ENCODE assay signal across 1 cellular context in genomic region chr1:155091071-155092051, GRCh38.
TF ChIP-seq lines count a peak whose summit lies in the region.

No MANE protein-coding gene starts in this region.

TF ChIP-seq in K562, 482 proteins besides CTCF, POLR2A, EP300 and RAD21 (continued from another document and continues in another):
- TF ChIP-seq HMGN3 (IDR thresholded peaks at IDR 0.05; ENCODE audit: borderline replicate concordance, extremely low read depth, insufficient read length, low read depth, low read length), result peak; percentile 33
- no peak for TF ChIP-seq ZNF282 (CRISPR knock-in tag; IDR thresholded peaks at IDR 0.05)
- TF ChIP-seq DPF2 (IDR thresholded peaks at IDR 0.05), result no peak
- TF ChIP-seq CCAR2 (IDR thresholded peaks at IDR 0.05; ENCODE audit: low read depth, low read length), result no peak
- no peak for TF ChIP-seq ZNF699 (CRISPR knock-in tag; IDR thresholded peaks at IDR 0.05; ENCODE audit: insufficient replicate concordance)
- TF ChIP-seq ZNF398 (CRISPR knock-in tag; IDR thresholded peaks at IDR 0.05), result no peak
- TF ChIP-seq TFAP4 (CRISPR knock-in tag; IDR thresholded peaks at IDR 0.05; ENCODE audit: borderline replicate concordance), result peak; percentile 67; the same call in 1 of the 2 replicates
- no peak for TF ChIP-seq PRDM10 (IDR thresholded peaks at IDR 0.05; ENCODE audit: partially characterized antibody)
- no peak for TF ChIP-seq EHMT2 (IDR thresholded peaks at IDR 0.05)
- no peak for TF ChIP-seq ESRRB (CRISPR knock-in tag; IDR thresholded peaks at IDR 0.05; ENCODE audit: borderline replicate concordance)
- peak; percentile 54; the same call in 1 of the 2 replicates for TF ChIP-seq KAT7 (CRISPR knock-in tag; IDR thresholded peaks at IDR 0.05; ENCODE audit: borderline replicate concordance)
- no peak for TF ChIP-seq PML (IDR thresholded peaks at IDR 0.05; ENCODE audit: low read length)
- peak; percentile 88 for TF ChIP-seq ZNF764 (CRISPR knock-in tag; IDR thresholded peaks at IDR 0.05; ENCODE audit: low read depth)
- TF ChIP-seq TEAD1 (CRISPR knock-in tag; IDR thresholded peaks at IDR 0.05), result peak in 1 of 2 experiments; percentile 61; a peak in 1 of 4 replicates
- TF ChIP-seq ESRRA (IDR thresholded peaks at IDR 0.05; ENCODE audit: borderline replicate concordance, low read depth), result peak; percentile 65; the same call in 1 of the 2 replicates
- TF ChIP-seq BHLHE40 (IDR thresholded peaks at IDR 0.05; ENCODE audit: low read length), result 0 out of 2 replicates have a peak, but pooled peaks have one; percentile 12
- TF ChIP-seq HNRNPLL (IDR thresholded peaks at IDR 0.05; ENCODE audit: low read depth, low read length, poor library complexity, severe bottlenecking), result peak; percentile 15
- TF ChIP-seq ZNF830 (CRISPR knock-in tag; IDR thresholded peaks at IDR 0.05), result no peak
- no peak for TF ChIP-seq THRA (IDR thresholded peaks at IDR 0.05)
- TF ChIP-seq CREB3L1 (IDR thresholded peaks at IDR 0.05; ENCODE audit: borderline replicate concordance, low read depth), result peak; percentile 68; the same call in 1 of the 2 replicates
- no peak for TF ChIP-seq GATAD2A (IDR thresholded peaks at IDR 0.05)
- no peak for TF ChIP-seq MITF (IDR thresholded peaks at IDR 0.05)
- TF ChIP-seq TOE1 (IDR thresholded peaks at IDR 0.05; ENCODE audit: borderline replicate concordance), result no peak
- TF ChIP-seq TOE1 (CRISPR knock-in tag; IDR thresholded peaks at IDR 0.05; ENCODE audit: borderline replicate concordance, low read depth), result no peak
- no peak for TF ChIP-seq PTTG1 (tag; IDR thresholded peaks at IDR 0.05; ENCODE audit: low read depth)
- TF ChIP-seq EP400 (IDR thresholded peaks at IDR 0.05), result peak; percentile 70
- TF ChIP-seq ZNF232 (CRISPR knock-in tag; IDR thresholded peaks at IDR 0.05), result no peak
- peak; percentile 57; the same call in 1 of the 2 replicates for TF ChIP-seq NKRF (IDR thresholded peaks at IDR 0.05; ENCODE audit: borderline replicate concordance)
- peak; percentile 90 to 92 for TF ChIP-seq MNT (conservative IDR thresholded peaks at IDR 0.05)
- TF ChIP-seq TSHZ1 (CRISPR knock-in tag; IDR thresholded peaks at IDR 0.05), result no peak
- TF ChIP-seq DMBX1 (CRISPR knock-in tag; IDR thresholded peaks at IDR 0.05; ENCODE audit: borderline replicate concordance), result no peak
- no peak for TF ChIP-seq HDGF (IDR thresholded peaks at IDR 0.05)
- TF ChIP-seq BRD9 (IDR thresholded peaks at IDR 0.05; ENCODE audit: low read depth, partially characterized antibody), result no peak
- TF ChIP-seq YY1 (IDR thresholded peaks at IDR 0.05; ENCODE audit: borderline replicate concordance in 1 of 3, control insufficient read depth in 1 of 3, extremely low read depth in 1 of 3, insufficient read depth in 3 of 3, insufficient read length in 1 of 3, insufficient replicate concordance in 2 of 3, low read depth in 1 of 3, low read length in 2 of 3), result no peak
- TF ChIP-seq ASH1L (IDR thresholded peaks at IDR 0.05; ENCODE audit: borderline replicate concordance, low read depth, partially characterized antibody), result no peak
- no peak; the same call in 1 of the 2 replicates for TF ChIP-seq CC2D1A (IDR thresholded peaks at IDR 0.05)
- TF ChIP-seq SMC3 (conservative IDR thresholded peaks at IDR 0.05; ENCODE audit: insufficient read depth, low read depth, low read length), result peak; percentile 96
- TF ChIP-seq NFATC3 (IDR thresholded peaks at IDR 0.05), result no peak
- no peak for TF ChIP-seq ZNF174 (CRISPR knock-in tag; IDR thresholded peaks at IDR 0.05)
- peak; percentile 82 for TF ChIP-seq USF1 (CRISPR knock-in tag; IDR thresholded peaks at IDR 0.05)
- TF ChIP-seq KAT8 (IDR thresholded peaks at IDR 0.05; ENCODE audit: low read depth), result no peak
- peak; percentile 54; the same call in 1 of the 2 replicates for TF ChIP-seq SP1 (CRISPR knock-in tag; IDR thresholded peaks at IDR 0.05)
